8 cellular contexts compared by ENCODE assay signal in genomic region chr15:41894251-41894790, GRCh38. TPM values are rescaled to one million over a fixed set of nuclear protein-coding genes. Genes with fewer than 3 reads are reported as not detected.
DNase-seq lines count a peak whose midpoint lies in the region; ATAC-seq, FAIRE-seq and TF ChIP-seq lines count a peak whose summit lies in the region.

No MANE protein-coding gene starts in this region.

- TF ChIP-seq CTCF in HepG2 (CRISPR knock-in tag; IDR thresholded peaks at IDR 0.05) (no peak), right lobe of liver (IDR thresholded peaks at IDR 0.05) (no peak), ascending aorta (IDR thresholded peaks at IDR 0.05) (no peak)

- H3K4ac ChIP-seq in mesendoderm (ENCODE audit: low read depth, low read length): no peak overlapping the region

- H3K9ac ChIP-seq in HepG2 (ENCODE audit: insufficient read depth, low read depth, low read length) (no peak overlapping the region), mesendoderm (ENCODE audit: low read length) (no peak overlapping the region)

- in situ Hi-C loops in HepG2 (cut with HindIII; ENCODE audit: extremely low pct_ligation_motif_present, low pct_unique_long_range_greater_than_20kb): no loop called here

- no peak overlapping the region for H2BK15ac ChIP-seq in mesendoderm (replicated peaks; ENCODE audit: low read depth)

- peak overlapping the region; percentile 76 for H3K23ac ChIP-seq in mesendoderm (ENCODE audit: low read length)

- H3K4me3 ChIP-seq in HepG2 (replicated peaks in 1 of 3; ENCODE audit: insufficient read depth in 1 of 3, low read depth in 2 of 3, low read length in 3 of 3) (peak overlapping the region in 1 of 3 experiments; percentile 35; a peak in 2 of 6 replicates), right lobe of liver (no peak overlapping the region), ascending aorta (peak overlapping the region in 1 of 2 donors; percentile 42), mesendoderm (ENCODE audit: low read length) (no peak overlapping the region), aorta (ENCODE audit: low read length in 2 of 2) (no peak overlapping the region)

- TF ChIP-seq EP300 in HepG2 (IDR thresholded peaks at IDR 0.05; ENCODE audit: low read depth in 2 of 2, low read length in 2 of 2) (no peak), HepG2 (CRISPR knock-in tag; IDR thresholded peaks at IDR 0.05; ENCODE audit: borderline replicate concordance) (no peak)

- no CpG with 5 or more reads among the region's 17 CpGs for WGBS in HepG2 (ENCODE audit: low lambda C conversion rate)
- WGBS in right lobe of liver (ENCODE audit: insufficient coverage, low coverage, low lambda C conversion rate, missing lambda C conversion rate): 60% methylated on average over 1 of the region's 17 CpGs
- no CpG with 5 or more reads among the region's 17 CpGs for WGBS in mesendoderm (ENCODE audit: extremely low coverage, insufficient coverage, low lambda C conversion rate)
- WGBS in aorta, 2 donors: 47 to 48% methylated on average over 17 of the region's 17 CpGs

- no peak overlapping the region for H3K18ac ChIP-seq in mesendoderm (ENCODE audit: low read length)

- BruUV-seq in HepG2 (replicated peaks; lab: Mats Ljungman, UMichigan): no TSS peak

- ATAC-seq in HepG2 (peak; percentile 31), right lobe of liver (no peak), aorta (ENCODE audit: low FRiP score) (peak; percentile 3), HG03108 (IDR thresholded peaks at IDR 0.05; ENCODE audit: unreplicated experiment) (no peak), GM18873 (IDR thresholded peaks at IDR 0.05; ENCODE audit: low FRiP score, unreplicated experiment) (no peak)

- no peak for TF ChIP-seq RAD21 in HepG2 (CRISPR knock-in tag; IDR thresholded peaks at IDR 0.05)

- no peaks in the 10 kb centered on the region for H3K79me2 ChIP-seq in HepG2 (ENCODE audit: insufficient read depth, low read length)
- H3K79me2 ChIP-seq in mesendoderm (ENCODE audit: control insufficient read depth, insufficient read depth, low read length): no peaks in the 10 kb centered on the region

- DNase-seq in HepG2 (ENCODE audit: low spot score) (no peak), right lobe of liver (no peak), ascending aorta (ENCODE audit: low spot score in 2 of 2) (no peak), mesendoderm (no peak), aorta (no peak)
- DNase-seq in effector CD4-positive, alpha-beta T cell: no peak

- H3K27ac ChIP-seq in HepG2 (ENCODE audit: extremely low read length, insufficient read depth, low read length): no peak overlapping the region
- no peak overlapping the region for H3K27ac ChIP-seq in right lobe of liver
- H3K27ac ChIP-seq in ascending aorta: peak overlapping the region; percentile 66 to 76
- no peak overlapping the region for H3K27ac ChIP-seq in mesendoderm (ENCODE audit: low read depth, low read length)
- peak overlapping the region in 1 of 2 donors; percentile 27 for H3K27ac ChIP-seq in aorta (ENCODE audit: low read depth in 1 of 2, low read length in 2 of 2)

- H3K27me3 ChIP-seq in HepG2 (ENCODE audit: control insufficient read depth in 1 of 2, insufficient read depth in 2 of 2, low read length in 2 of 2) (peaks cover 4 to 32% of the 10 kb centered on the region in 2 experiments; a peak in 4 of 5 replicates), right lobe of liver (no peaks in the 10 kb centered on the region), ascending aorta (no peaks in the 10 kb centered on the region), mesendoderm (ENCODE audit: insufficient read depth, low read length, poor library complexity) (no peaks in the 10 kb centered on the region), aorta (ENCODE audit: control insufficient read depth in 1 of 2, insufficient read depth in 2 of 2, low read length in 1 of 2) (no peaks in the 10 kb centered on the region)

- peaks cover 30% of the 10 kb centered on the region for H3K4me1 ChIP-seq in HepG2 (ENCODE audit: insufficient read depth, low read length)
- peaks cover 0 to 23% (median 2%) of the 10 kb centered on the region in 4 donors for H3K4me1 ChIP-seq in right lobe of liver
- H3K4me1 ChIP-seq in ascending aorta: peaks cover 0 to 12% of the 10 kb centered on the region in 2 donors
- H3K4me1 ChIP-seq in mesendoderm (ENCODE audit: control insufficient read depth, low read depth, low read length): no peaks in the 10 kb centered on the region
- H3K4me1 ChIP-seq in aorta (ENCODE audit: control insufficient read depth in 1 of 2, insufficient read depth in 2 of 2, low read length in 2 of 2): no peaks in the 10 kb centered on the region

- no peak overlapping the region for H2BK120ac ChIP-seq in mesendoderm (ENCODE audit: low read depth, low read length)

- no peak overlapping the region for H2AK5ac ChIP-seq in mesendoderm (ENCODE audit: low read length)

- POLR2A ChIA-PET in HepG2 (lab: Yijun Ruan, JAX): interaction anchor here (1.1 kb wide), 1 partner anchor 10 kb away, joined by 3 read pairs; no protein-coding TSS in a partner anchor

- intact Hi-C loops in HepG2 (cut with micrococcal nuclease; ENCODE audit: unreplicated experiment) (no loop called here), right lobe of liver (cut with DNase I) (no loop called here), ascending aorta (cut with DNase I) (loop anchor here (2.0 kb wide), 1 partner anchor 78 kb away; the partner anchor contains the start of gene EHD4), aorta (cut with DNase I) (loop anchor here in 1 of 2 donors (10.0 kb wide), 1 partner anchor 170 kb away; no protein-coding TSS in a partner anchor)

- H3K9me3 ChIP-seq in HepG2 (ENCODE audit: low read length) (no peaks in the 10 kb centered on the region), right lobe of liver (no peaks in the 10 kb centered on the region), ascending aorta (no peaks in the 10 kb centered on the region), aorta (ENCODE audit: control insufficient read depth, low read length) (no peaks in the 10 kb centered on the region)

- no peak overlapping the region for H2AFZ ChIP-seq in HepG2 (ENCODE audit: low read length)

- no peak for TF ChIP-seq POLR2A in HepG2 (IDR thresholded peaks at IDR 0.05; ENCODE audit: insufficient read depth in 1 of 2, low read depth in 2 of 2, low read length in 2 of 2)
- no peak for TF ChIP-seq POLR2A in right lobe of liver (IDR thresholded peaks at IDR 0.05)

- FAIRE-seq in HepG2 (lab: Jason Lieb, UNC): no peak

- no peak overlapping the region for H2BK5ac ChIP-seq in mesendoderm (ENCODE audit: low read length)

- peak overlapping the region; percentile 64 for H3K4me2 ChIP-seq in HepG2 (ENCODE audit: low read depth, low read length)
- no peak overlapping the region for H3K4me2 ChIP-seq in mesendoderm (ENCODE audit: low read length)

- no peak overlapping the region for H4K8ac ChIP-seq in mesendoderm (ENCODE audit: low read depth, low read length)

- H4K5ac ChIP-seq in mesendoderm (ENCODE audit: low read length): no peak overlapping the region

- CTCF ChIA-PET in HepG2 (lab: Yijun Ruan, JAX; ENCODE audit: low intra/inter-chr PET ratio, low total read pairs): no interaction called here

- H3K56ac ChIP-seq in mesendoderm (ENCODE audit: low read length): peak overlapping the region; percentile 22

- no peaks in the 10 kb centered on the region for H3K79me1 ChIP-seq in mesendoderm (ENCODE audit: low read length)

- H4K20me1 ChIP-seq in HepG2 (ENCODE audit: insufficient read depth, low read length): no peaks in the 10 kb centered on the region

- H3K36me3 ChIP-seq in HepG2 (replicated peaks in 1 of 2; ENCODE audit: control insufficient read depth in 1 of 2, insufficient read depth in 2 of 2, low read length in 2 of 2) (no peaks in the 10 kb centered on the region), right lobe of liver (no peaks in the 10 kb centered on the region), ascending aorta (peaks cover 9 to 13% of the 10 kb centered on the region in 2 donors), mesendoderm (ENCODE audit: control insufficient read depth, insufficient read depth, low read length) (no peaks in the 10 kb centered on the region), aorta (ENCODE audit: control insufficient read depth in 1 of 2, insufficient read depth in 2 of 2, low read length in 1 of 2) (no peaks in the 10 kb centered on the region)

RNA-seq across cellular contexts. Expression of gene SPTBN5, which starts 0.5 kb away (rescaled TPM):
- total RNA-seq in HepG2 (2016; rRNA removed; fragmentation: Illumina TruSeq; extraction: Trizol) (0.01 and 0.07 TPM in 2 replicates), right lobe of liver (1 to 10 TPM in 2 of 6 experiments, under 1 TPM in 4; 0.06 to 3.2 (median 0.81) TPM), ascending aorta (1.5 TPM), aorta (1 to 10 TPM; 1.9 to 5.5 TPM)
- total RNA-seq in HepG2 (2016; cell fraction: cytosol; rRNA removed; fragmentation: Illumina TruSeq; extraction: Trizol; ENCODE audit: low read depth): not detected in 2 replicates
- total RNA-seq in HepG2 (2016; cell fraction: insoluble cytoplasmic fraction; rRNA removed; fragmentation: Illumina TruSeq; extraction: Trizol): 0.04 TPM in 2 replicates
- 0.06 TPM in 1 of 2 replicates, not detected in the other for total RNA-seq in HepG2 (2016; cell fraction: membrane; rRNA removed; fragmentation: Illumina TruSeq; extraction: Trizol)
- 0.06 and 0.09 TPM in 2 replicates for total RNA-seq in HepG2 (2016; cell fraction: nucleus; rRNA removed; fragmentation: Illumina TruSeq; extraction: Trizol)
- polyA plus RNA-seq in HepG2 (2011; rRNA removed) (0.01 and 0.03 TPM in 2 replicates), aorta (10 to 100 TPM in 1 of 2 donors, under 1 TPM in 1; 0.63 to 10.5 TPM)
- 0.01 and 0.03 TPM in 2 replicates for polyA plus RNA-seq in HepG2 (2011; cell fraction: cytosol; rRNA removed)
- 0.21 and 0.23 TPM in 2 replicates for polyA plus RNA-seq in HepG2 (2011; cell fraction: nucleus; rRNA removed)
- 0.16 TPM in 1 of 2 replicates, not detected in the other for polyA plus RNA-seq in HepG2 (2012)
- polyA plus RNA-seq in HepG2 (2016; cell fraction: cytosol; fragmentation: Illumina TruSeq; extraction: Trizol; ENCODE audit: low read depth): 0.01 TPM in 1 of 2 replicates, not detected in the other
- 0.11 TPM in 1 of 2 replicates, not detected in the other for polyA plus RNA-seq in HepG2 (2016; cell fraction: insoluble cytoplasmic fraction; fragmentation: Illumina TruSeq; extraction: Trizol; ENCODE audit: low read depth)
- 0.01 and 0.08 TPM in 2 replicates for polyA plus RNA-seq in HepG2 (2016; cell fraction: membrane; fragmentation: Illumina TruSeq; extraction: Trizol; ENCODE audit: low read depth)
- polyA plus RNA-seq in HepG2 (2016; cell fraction: nucleus; fragmentation: Illumina TruSeq; extraction: Trizol; ENCODE audit: insufficient read depth, low read depth): 0.36 and 0.44 TPM in 2 replicates
- polyA minus RNA-seq in HepG2 (2011; rRNA and poly(A)+ RNA removed; ENCODE audit: low replicate concordance): 0.40 TPM in 1 of 2 replicates, not detected in the other
- not detected in 2 replicates for polyA minus RNA-seq in HepG2 (2011; cell fraction: cytosol; rRNA and poly(A)+ RNA removed)
- under 0.01 TPM in 1 of 2 replicates, not detected in the other for polyA minus RNA-seq in HepG2 (2011; cell fraction: nucleus; rRNA and poly(A)+ RNA removed)
- polyA plus RNA-seq in mesendoderm (2013, experiment 1 of 2): 0.13 TPM
- polyA plus RNA-seq in mesendoderm (2013, experiment 2 of 2): 0.15 TPM

RNA-seq across cellular contexts. Expression of gene PLA2G4B, which starts 55.7 kb away (rescaled TPM):
- total RNA-seq in HepG2 (2016; rRNA removed; fragmentation: Illumina TruSeq; extraction: Trizol): 0.55 and 5.1 TPM in 2 replicates
- total RNA-seq in HepG2 (2016; cell fraction: cytosol; rRNA removed; fragmentation: Illumina TruSeq; extraction: Trizol; ENCODE audit: low read depth): 1.1 and 1.6 TPM in 2 replicates
- 0.88 and 2.9 TPM in 2 replicates for total RNA-seq in HepG2 (2016; cell fraction: insoluble cytoplasmic fraction; rRNA removed; fragmentation: Illumina TruSeq; extraction: Trizol)
- total RNA-seq in HepG2 (2016; cell fraction: membrane; rRNA removed; fragmentation: Illumina TruSeq; extraction: Trizol): 0.55 and 1.1 TPM in 2 replicates
- 4.1 and 4.8 TPM in 2 replicates for total RNA-seq in HepG2 (2016; cell fraction: nucleus; rRNA removed; fragmentation: Illumina TruSeq; extraction: Trizol)
- 8.0 and 10.2 TPM in 2 replicates for polyA plus RNA-seq in HepG2 (2011; rRNA removed)
- 1.2 and 1.9 TPM in 2 replicates for polyA plus RNA-seq in HepG2 (2011; cell fraction: cytosol; rRNA removed)
- polyA plus RNA-seq in HepG2 (2011; cell fraction: nucleus; rRNA removed): 51.3 and 67.9 TPM in 2 replicates
- polyA plus RNA-seq in HepG2 (2012): 2.9 and 3.7 TPM in 2 replicates
- polyA plus RNA-seq in HepG2 (2016; cell fraction: cytosol; fragmentation: Illumina TruSeq; extraction: Trizol; ENCODE audit: low read depth): 0.61 and 1.4 TPM in 2 replicates
- 0.63 and 1.2 TPM in 2 replicates for polyA plus RNA-seq in HepG2 (2016; cell fraction: insoluble cytoplasmic fraction; fragmentation: Illumina TruSeq; extraction: Trizol; ENCODE audit: low read depth)
- 1.0 and 1.5 TPM in 2 replicates for polyA plus RNA-seq in HepG2 (2016; cell fraction: membrane; fragmentation: Illumina TruSeq; extraction: Trizol; ENCODE audit: low read depth)
- polyA plus RNA-seq in HepG2 (2016; cell fraction: nucleus; fragmentation: Illumina TruSeq; extraction: Trizol; ENCODE audit: insufficient read depth, low read depth): 15.6 and 20.4 TPM in 2 replicates
- 1.1 and 2.7 TPM in 2 replicates for polyA minus RNA-seq in HepG2 (2011; rRNA and poly(A)+ RNA removed; ENCODE audit: low replicate concordance)
- 2.2 TPM in 1 of 2 replicates, not detected in the other for polyA minus RNA-seq in HepG2 (2011; cell fraction: cytosol; rRNA and poly(A)+ RNA removed)
- 4.4 and 4.6 TPM in 2 replicates for polyA minus RNA-seq in HepG2 (2011; cell fraction: nucleus; rRNA and poly(A)+ RNA removed)
- 1 to 10 TPM in 5 of 6 experiments, under 1 TPM in 1; 0.31 to 7.3 (median 4.7) TPM for total RNA-seq in right lobe of liver
- 13.9 TPM for total RNA-seq in ascending aorta
- polyA plus RNA-seq in mesendoderm (2013, experiment 1 of 2): 4.7 TPM
- polyA plus RNA-seq in mesendoderm (2013, experiment 2 of 2): 3.4 TPM
- total RNA-seq in aorta: 10 to 100 TPM in 1 of 2 donors, 1 to 10 TPM in 1; 6.7 to 11.1 TPM
- polyA plus RNA-seq in aorta: 10 to 100 TPM; 14.3 to 51.8 TPM

Comparison
In these comparisons a context has a peak if more than half of its experiments do, and no peak if none do; other contexts are left out.
1. ATAC-seq: peak in HepG2 (single experiment) and aorta (single experiment); none in right lobe of liver (0 of 4), HG03108 (single experiment) and GM18873 (single experiment).
2. H3K27ac ChIP-seq: peak in ascending aorta (2 of 2); none in HepG2 (single experiment), right lobe of liver (0 of 3) and mesendoderm (single experiment).